ENCODE assay signal across 8 cellular contexts in genomic region chr5:42756630-42757601, GRCh38. TPM values are rescaled to one million over a fixed set of nuclear protein-coding genes. Genes with fewer than 3 reads are reported as not detected.
DNase-seq lines count a peak whose midpoint lies in the region; ATAC-seq and TF ChIP-seq lines count a peak whose summit lies in the region.

CCDC152 (plus strand) TSS chr5:42756818; CDS start chr5:42759122, 2,304 bp downstream.

- H3K36me3 Mint-ChIP-seq in activated CD8-positive, alpha-beta T cell treated with anti-CD3 and anti-CD28 coated beads for 36 hours (ENCODE audit: low read depth), result no peaks in the 10 kb centered on the region
- H3K36me3 Mint-ChIP-seq in endothelial cell (ENCODE audit: low read depth, unreplicated experiment) (no peaks in the 10 kb centered on the region), neural crest cell (ENCODE audit: low read depth) (no peaks in the 10 kb centered on the region)

- DNase-seq in activated CD8-positive, alpha-beta T cell treated with anti-CD3 and anti-CD28 coated beads for 36 hours, result peak; percentile 72
- DNase-seq in endothelial cell (ENCODE audit: low spot score), result peak; percentile 21
- DNase-seq in neural crest cell (ENCODE audit: low read depth, low spot score), result no peak
- DNase-seq in stromal cell of bone marrow (ENCODE audit: low read depth), result peak; percentile 7
- DNase-seq in NCI-H526 treated with DMSO at 0.1 percent for 48 hours (lab: John Stamatoyannopoulos, UW), result no peak
- DNase-seq in GM13977 (ENCODE audit: low spot score), result no peak

- H3K4me1 Mint-ChIP-seq in activated CD8-positive, alpha-beta T cell treated with anti-CD3 and anti-CD28 coated beads for 36 hours (ENCODE audit: low read depth), result peaks cover 4% of the 10 kb centered on the region
- H3K4me1 Mint-ChIP-seq in endothelial cell (ENCODE audit: unreplicated experiment), result peaks cover 8% of the 10 kb centered on the region
- no peaks in the 10 kb centered on the region for H3K4me1 Mint-ChIP-seq in neural crest cell

- in situ Hi-C loops in GM13977 (cut with MboI; ENCODE audit: low pct_unique_long_range_greater_than_20kb, low sequenced_read_pairs, unreplicated experiment), result loop anchor here (25.0 kb wide), 1 partner anchor 895 kb away; the partner anchor contains the start of gene OXCT1

- CTCF ChIA-PET in activated CD8-positive, alpha-beta T cell treated with anti-CD3 and anti-CD28 coated beads for 36 hours (lab: Charles Lee), result interaction anchor here (1.7 kb wide), 2 partner anchors 10 to 11 kb away, joined by 5 read pairs; no protein-coding TSS in a partner anchor

- H3K27ac Mint-ChIP-seq in activated CD8-positive, alpha-beta T cell treated with anti-CD3 and anti-CD28 coated beads for 36 hours, result peak within 1 kb of the TSS; percentile 67
- H3K27ac Mint-ChIP-seq in endothelial cell (ENCODE audit: unreplicated experiment) (no peak within 1 kb of the TSS), neural crest cell (ENCODE audit: unreplicated experiment) (peak within 1 kb of the TSS; percentile 43)

- POLR2A ChIA-PET in activated CD8-positive, alpha-beta T cell treated with anti-CD3 and anti-CD28 coated beads for 36 hours (lab: Charles Lee), result no interaction called here

- ATAC-seq in GM19397 (IDR thresholded peaks at IDR 0.05; ENCODE audit: unreplicated experiment) (peak; percentile 89), HG03558 (IDR thresholded peaks at IDR 0.05; ENCODE audit: extremely low read depth, unreplicated experiment) (peak; percentile 63)
- peak; percentile 99 for ATAC-seq in activated CD8-positive, alpha-beta T cell treated with anti-CD3 and anti-CD28 coated beads for 36 hours

- no peaks in the 10 kb centered on the region for H3K9me3 Mint-ChIP-seq in activated CD8-positive, alpha-beta T cell treated with anti-CD3 and anti-CD28 coated beads for 36 hours
- H3K9me3 Mint-ChIP-seq in endothelial cell (ENCODE audit: unreplicated experiment), result no peaks in the 10 kb centered on the region
- no peaks in the 10 kb centered on the region for H3K9me3 Mint-ChIP-seq in neural crest cell

- TF ChIP-seq CTCF in activated CD8-positive, alpha-beta T cell treated with anti-CD3 and anti-CD28 coated beads for 36 hours (IDR thresholded peaks at IDR 0.05), result no peak
- TF ChIP-seq CTCF in endothelial cell (IDR thresholded peaks at IDR 0.05; ENCODE audit: unreplicated experiment), result no peak
- TF ChIP-seq CTCF in neural crest cell (conservative IDR thresholded peaks at IDR 0.05), result no peak
- no peak for TF ChIP-seq CTCF in GM13977 (IDR thresholded peaks at IDR 0.05; ENCODE audit: extremely low read depth, insufficient read depth, missing control alignments)

- peak within 1 kb of the TSS; percentile 82 for H3K4me3 Mint-ChIP-seq in activated CD8-positive, alpha-beta T cell treated with anti-CD3 and anti-CD28 coated beads for 36 hours
- H3K4me3 Mint-ChIP-seq in endothelial cell (ENCODE audit: unreplicated experiment) (peak within 1 kb of the TSS; percentile 91), neural crest cell (no peak within 1 kb of the TSS)

- H3K27me3 Mint-ChIP-seq in activated CD8-positive, alpha-beta T cell treated with anti-CD3 and anti-CD28 coated beads for 36 hours, result peaks cover 3% of the 10 kb centered on the region
- H3K27me3 Mint-ChIP-seq in endothelial cell (ENCODE audit: unreplicated experiment), result peaks cover 2% of the 10 kb centered on the region
- H3K27me3 Mint-ChIP-seq in neural crest cell (ENCODE audit: low read depth), result no peaks in the 10 kb centered on the region

- intact Hi-C loops in activated CD8-positive, alpha-beta T cell treated with anti-CD3 and anti-CD28 coated beads for 36 hours (cut with micrococcal nuclease), result no loop called here

RNA-seq across cellular contexts. Expression of gene CCDC152, which starts in this region (rescaled TPM):
- total RNA-seq in activated CD8-positive, alpha-beta T cell treated with anti-CD3 and anti-CD28 coated beads for 36 hours, result 10 to 100 TPM; 10.1 to 10.8 TPM
- total RNA-seq in endothelial cell (ENCODE audit: unreplicated experiment) (2.8 TPM), neural crest cell (not detected in 2 replicates)

Comparison
In these comparisons a context has a peak if more than half of its experiments do, and no peak if none do; other contexts are left out.
1. DNase-seq: peak in activated CD8-positive, alpha-beta T cell treated with anti-CD3 and anti-CD28 coated beads for 36 hours (single experiment), endothelial cell (single experiment) and stromal cell of bone marrow (single experiment); none in neural crest cell (single experiment), NCI-H526 treated with DMSO at 0.1 percent for 48 hours (single experiment) and GM13977 (single experiment).
2. Peak in every context shown above with its lines, with median percentiles within 50 percentile points of each other: ATAC-seq.